ENCODE assay signal across 1 cellular context in genomic region chr2:178404380-178404767, GRCh38.
TF ChIP-seq lines count a peak whose summit lies in the region.

No MANE protein-coding gene starts in this region.

TF ChIP-seq in HepG2, 621 proteins besides CTCF, POLR2A, EP300 and RAD21 (continued from another document):
- TF ChIP-seq ZNF687 (CRISPR knock-in tag; IDR thresholded peaks at IDR 0.05) = no peak
- TF ChIP-seq, protein P1, sequence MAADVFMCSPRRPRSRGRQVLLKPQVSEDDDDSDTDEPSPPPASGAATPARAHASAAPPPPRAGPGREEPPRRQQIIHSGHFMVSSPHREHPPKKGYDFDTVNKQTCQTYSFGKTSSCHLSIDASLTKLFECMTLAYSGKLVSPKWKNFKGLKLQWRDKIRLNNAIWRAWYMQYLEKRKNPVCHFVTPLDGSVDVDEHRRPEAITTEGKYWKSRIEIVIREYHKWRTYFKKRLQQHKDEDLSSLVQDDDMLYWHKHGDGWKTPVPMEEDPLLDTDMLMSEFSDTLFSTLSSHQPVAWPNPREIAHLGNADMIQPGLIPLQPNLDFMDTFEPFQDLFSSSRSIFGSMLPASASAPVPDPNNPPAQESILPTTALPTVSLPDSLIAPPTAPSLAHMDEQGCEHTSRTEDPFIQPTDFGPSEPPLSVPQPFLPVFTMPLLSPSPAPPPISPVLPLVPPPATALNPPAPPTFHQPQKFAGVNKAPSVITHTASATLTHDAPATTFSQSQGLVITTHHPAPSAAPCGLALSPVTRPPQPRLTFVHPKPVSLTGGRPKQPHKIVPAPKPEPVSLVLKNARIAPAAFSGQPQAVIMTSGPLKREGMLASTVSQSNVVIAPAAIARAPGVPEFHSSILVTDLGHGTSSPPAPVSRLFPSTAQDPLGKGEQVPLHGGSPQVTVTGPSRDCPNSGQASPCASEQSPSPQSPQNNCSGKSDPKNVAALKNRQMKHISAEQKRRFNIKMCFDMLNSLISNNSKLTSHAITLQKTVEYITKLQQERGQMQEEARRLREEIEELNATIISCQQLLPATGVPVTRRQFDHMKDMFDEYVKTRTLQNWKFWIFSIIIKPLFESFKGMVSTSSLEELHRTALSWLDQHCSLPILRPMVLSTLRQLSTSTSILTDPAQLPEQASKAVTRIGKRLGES (CRISPR knock-in tag; IDR thresholded peaks at IDR 0.05; ENCODE audit: borderline replicate concordance) = no peak
